In the genomic region with DNA sequence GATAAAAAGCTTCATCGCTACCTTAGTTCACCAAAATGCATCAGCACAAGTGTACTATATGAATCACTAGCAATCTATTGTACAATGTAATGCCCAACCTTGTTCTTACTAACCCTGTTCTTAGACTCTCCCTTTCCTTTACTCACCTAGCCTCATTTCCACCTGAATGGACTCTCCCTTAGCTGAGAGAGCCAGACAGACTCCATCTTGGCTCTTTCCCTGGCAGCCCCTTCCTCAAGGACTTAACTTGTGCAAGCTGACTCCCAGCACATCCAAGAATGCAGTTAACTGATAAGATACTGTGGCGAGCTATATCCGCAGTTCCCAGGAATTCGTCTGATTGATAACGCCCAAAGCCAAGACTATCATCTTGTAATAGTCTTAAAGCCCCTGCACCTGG, we compare ENCODE assay signal across 7 cellular contexts. TPM values are rescaled to one million over a fixed set of nuclear protein-coding genes. Genes with fewer than 3 reads are reported as not detected.
"Had no signal": no experiment of that assay in that cellular context is flagged by ENCODE, and none has a peak within 500 bp of the region (broad histone marks: within the 10 kb centered on the region; RNA-seq: fewer than 3 reads in every experiment).

No MANE protein-coding gene starts in this region.

RNA-seq across cellular contexts. Expression of gene ERVH48-1, which starts 10.9 kb away (rescaled TPM):
- total RNA-seq: activated B cell treated with CpG ODN at 0.5 μM for 24 hours; activated CD8-positive, alpha-beta memory T cell treated with anti-CD3 and anti-CD28 coated beads, Interleukin-2, amount 10 ng/mL, durations not matched to agents 7 days and 5 days; aorta; breast epithelium; MCF 10A; RPMI7951; T-helper 17 cell had no signal
- polyA plus RNA-seq: aorta had no signal
